ENCODE assay signal across 9 cellular contexts in the genomic region with DNA sequence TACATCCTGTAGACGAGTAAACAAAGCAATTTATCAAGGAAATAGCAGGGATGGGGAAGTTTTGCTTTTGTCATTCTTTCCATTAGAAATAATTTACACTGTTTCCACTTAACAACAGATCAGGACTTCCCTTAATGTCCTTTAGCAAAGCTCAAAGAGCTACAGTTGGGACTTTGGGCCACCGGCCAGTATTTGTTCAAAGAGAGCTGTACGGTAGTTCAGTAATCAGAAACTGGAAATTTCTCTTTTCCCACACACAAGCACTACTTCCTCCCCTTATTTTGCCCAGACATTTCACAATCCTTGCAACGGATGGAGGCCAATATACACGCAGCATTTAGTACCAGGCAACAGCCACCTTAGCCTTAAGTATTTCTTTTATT. TPM values are rescaled to one million over a fixed set of nuclear protein-coding genes. Genes with fewer than 3 reads are reported as not detected.
DNase-seq lines count a peak whose midpoint lies in the region; ATAC-seq and TF ChIP-seq lines count a peak whose summit lies in the region.
"Had no signal": no experiment of that assay in that cellular context is flagged by ENCODE, and none has a peak within 500 bp of the region (broad histone marks: within the 10 kb centered on the region; RNA-seq: fewer than 3 reads in every experiment).

No MANE protein-coding gene starts in this region.

- H3K79me2 ChIP-seq in DOHH2 (ENCODE audit: control insufficient read depth, low read length): no peaks in the 10 kb centered on the region

- H3K9me3 ChIP-seq in DOHH2 (ENCODE audit: control insufficient read depth, insufficient read depth, low read length) (no peaks in the 10 kb centered on the region), RWPE2 (ENCODE audit: severe bottlenecking) (no peaks in the 10 kb centered on the region)

- no peaks in the 10 kb centered on the region for H4K20me1 ChIP-seq in DOHH2 (ENCODE audit: control insufficient read depth, insufficient read depth, low read depth, low read length)

- H3K27ac ChIP-seq in DOHH2 (ENCODE audit: low read depth, low read length) (no peak overlapping the region), RWPE2 (ENCODE audit: poor library complexity, severe bottlenecking) (peak overlapping the region; percentile 79)
- H3K27ac ChIP-seq: SK-N-MC had no signal

- TF ChIP-seq CTCF in DOHH2 (IDR thresholded peaks at IDR 0.05; ENCODE audit: low read depth, low read length, poor library complexity, severe bottlenecking) (no peak), RWPE2 (IDR thresholded peaks at IDR 0.05; ENCODE audit: poor library complexity, severe bottlenecking) (no peak), fibroblast of villous mesenchyme (IDR thresholded peaks at IDR 0.05; ENCODE audit: insufficient read depth, low read depth, low read length) (no peak)

- DNase-seq in RWPE2 (ENCODE audit: low spot score): no peak
- peak; percentile 93 for DNase-seq in fibroblast of villous mesenchyme (ENCODE audit: low read depth)
- peak in 6 of 10 donors; percentile 20 to 83 (median 48) for DNase-seq in posterior cingulate gyrus

- no peaks in the 10 kb centered on the region; the same call in 1 of the 2 replicates for H3K9me2 ChIP-seq in DOHH2 (replicated peaks; ENCODE audit: control insufficient read depth, low read length)

- no peaks in the 10 kb centered on the region for H3F3A ChIP-seq in DOHH2 (ENCODE audit: control insufficient read depth, insufficient read depth)

- ATAC-seq in RWPE2 (ENCODE audit: low read depth): 0 out of 3 replicates have a peak, but pooled peaks have one; percentile 15
- ATAC-seq in HG03159 (IDR thresholded peaks at IDR 0.05; ENCODE audit: unreplicated experiment): no peak
- ATAC-seq in HG03097 (IDR thresholded peaks at IDR 0.05; ENCODE audit: low FRiP score, unreplicated experiment): no peak
- no peak for ATAC-seq in GM21529 (IDR thresholded peaks at IDR 0.05; ENCODE audit: unreplicated experiment)
- no peak for ATAC-seq in HG03565 (IDR thresholded peaks at IDR 0.05; ENCODE audit: unreplicated experiment)

- intact Hi-C loops in posterior cingulate gyrus (cut with DNase I): no loop called here

- peak overlapping the region; percentile 20 for H3K4me2 ChIP-seq in DOHH2 (ENCODE audit: low read length)

- no peaks in the 10 kb centered on the region for H3K36me3 ChIP-seq in DOHH2 (ENCODE audit: control insufficient read depth, low read length)
- H3K36me3 ChIP-seq in RWPE2 (ENCODE audit: low read depth): no peaks in the 10 kb centered on the region

- H3K4me1 ChIP-seq in DOHH2 (ENCODE audit: control insufficient read depth, low read length) (peaks cover 15% of the 10 kb centered on the region), RWPE2 (ENCODE audit: insufficient read depth, poor library complexity, severe bottlenecking) (peaks cover 70% of the 10 kb centered on the region)

- H3K4me3 ChIP-seq in DOHH2 (ENCODE audit: low read length) (no peak overlapping the region), RWPE2 (ENCODE audit: severe bottlenecking) (no peak overlapping the region), fibroblast of villous mesenchyme (ENCODE audit: low read depth, low read length) (no peak overlapping the region)
- H3K4me3 ChIP-seq: SK-N-MC had no signal

- H3K27me3 ChIP-seq in DOHH2 (ENCODE audit: control insufficient read depth, low read length): no peaks in the 10 kb centered on the region
- no peaks in the 10 kb centered on the region for H3K27me3 ChIP-seq in RWPE2 (ENCODE audit: insufficient read depth, poor library complexity, severe bottlenecking)

RNA-seq across cellular contexts. Expression of gene HINT3, which starts 12.1 kb away (rescaled TPM):
- 14.5 and 23.3 TPM in 2 replicates for total RNA-seq in fibroblast of villous mesenchyme

RNA-seq across cellular contexts. Expression of gene TRMT11, which starts 41.9 kb away (rescaled TPM):
- 29.6 and 49.2 TPM in 2 replicates for total RNA-seq in fibroblast of villous mesenchyme
